In genomic region chr3:123339302-123339701, GRCh38 we compare ENCODE assay signal across 22 cellular contexts.
A peak's percentile ranks its signal among the peaks of the same experiment; 100 is the strongest.
DNase-seq lines count a peak whose midpoint lies in the region; ATAC-seq and TF ChIP-seq lines count a peak whose summit lies in the region.
"Had no signal": no experiment of that assay in that cellular context is flagged by ENCODE, and none has a peak within 500 bp of the region (broad histone marks: within the 10 kb centered on the region; RNA-seq: fewer than 3 reads in every experiment).

No MANE protein-coding gene starts in this region.

- TF ChIP-seq CTCF in endodermal cell (conservative IDR thresholded peaks at IDR 0.05), result no peak

- no peaks in the 10 kb centered on the region for H4K20me1 ChIP-seq in BLaER1
- H4K20me1 ChIP-seq in BLaER1 treated with 17β-estradiol and CSF1 and Interleukin-3, amounts not matched to agents 10 nM and 100 nM, result peaks cover 0 to 6% (median 0%) of the 10 kb centered on the region in 11 experiments; a peak in 3 of 22 replicates

- H3K9me3 Mint-ChIP-seq in endodermal cell, result no peaks in the 10 kb centered on the region
- H3K9me3 Mint-ChIP-seq: CD8-positive, alpha-beta memory T cell had no signal

- 89 to 100% methylated on average over 1 to 3 of the region's 3 CpGs for WGBS in endodermal cell (ENCODE audit: insufficient coverage in 1 of 2, insufficient read length in 1 of 2), 2 experiments

- H3K4me2 ChIP-seq in BLaER1, result peak overlapping the region; percentile 80
- H3K4me2 ChIP-seq in BLaER1 treated with 17β-estradiol and CSF1 and Interleukin-3, amounts not matched to agents 10 nM and 100 nM, result peak overlapping the region in 8 of 11 experiments; percentile 32 to 89 (median 74); a peak in 15 of 22 replicates

- no peaks in the 10 kb centered on the region for H3K27me3 Mint-ChIP-seq in endodermal cell (ENCODE audit: insufficient read depth)

- H3K4me1 ChIP-seq in BLaER1 (peaks cover 87% of the 10 kb centered on the region), endodermal cell (ENCODE audit: control insufficient read depth, insufficient read depth, low read length) (peaks cover 12% of the 10 kb centered on the region)
- peaks cover 12 to 70% (median 60%) of the 10 kb centered on the region in 10 experiments for H3K4me1 ChIP-seq in BLaER1 treated with 17β-estradiol and CSF1 and Interleukin-3, amounts not matched to agents 10 nM and 100 nM

- H3K27me3 ChIP-seq in BLaER1 (no peaks in the 10 kb centered on the region), endodermal cell (ENCODE audit: control insufficient read depth, insufficient read depth, low read length, poor library complexity, severe bottlenecking) (no peaks in the 10 kb centered on the region)
- no peaks in the 10 kb centered on the region for H3K27me3 ChIP-seq in BLaER1 treated with 17β-estradiol and CSF1 and Interleukin-3, amounts not matched to agents 10 nM and 100 nM

- H3K9ac ChIP-seq in BLaER1 (no peak overlapping the region), endodermal cell (ENCODE audit: extremely low read depth, low read length, poor library complexity, severe bottlenecking) (no peak overlapping the region)
- H3K9ac ChIP-seq in BLaER1 treated with 17β-estradiol and CSF1 and Interleukin-3, amounts not matched to agents 10 nM and 100 nM, result no peak overlapping the region

- H3K27ac ChIP-seq in BLaER1, result no peak overlapping the region
- H3K27ac ChIP-seq in BLaER1 treated with 17β-estradiol and CSF1 and Interleukin-3, amounts not matched to agents 10 nM and 100 nM, result no peak overlapping the region
- no peak overlapping the region for H3K27ac ChIP-seq in endodermal cell (ENCODE audit: low read depth, low read length)
- H3K27ac ChIP-seq: SK-N-MC had no signal

- DNase-seq in endodermal cell (peak; percentile 28), islet precursor cell (peak; percentile 44), mucosa of gallbladder (ENCODE audit: low spot score) (no peak), SHP77 (lab: John Stamatoyannopoulos, UW) (no peak)
- DNase-seq in activated T-cell treated with anti-CD3 and anti-CD28 coated beads, Interleukin-2, amount 50 U/mL, for 48 hours, result no peak
- DNase-seq: Calu3, DMS153, MM.1S, NCI-H1048, NCI-H1417 treated with DMSO at 0.1 percent for 48 hours, NCI-H187, NCI-H446 treated with DMSO at 0.1 percent for 48 hours, NCI-H526 treated with DMSO at 0.1 percent for 48 hours, OCI-M1, SHP77 treated with DMSO at 0.1 percent for 48 hours had no signal

- H3K9me3 ChIP-seq in BLaER1, result no peaks in the 10 kb centered on the region
- no peaks in the 10 kb centered on the region for H3K9me3 ChIP-seq in BLaER1 treated with 17β-estradiol and CSF1 and Interleukin-3, amounts not matched to agents 10 nM and 100 nM (replicated peaks in 1 of 11)
- no peaks in the 10 kb centered on the region for H3K9me3 ChIP-seq in endodermal cell (ENCODE audit: control insufficient read depth, low read length)

- no peak for ATAC-seq in GM21390 (IDR thresholded peaks at IDR 0.05; ENCODE audit: unreplicated experiment)
- ATAC-seq: HCT116, K562 had no signal

- no peak overlapping the region for H3K4me3 ChIP-seq in BLaER1
- H3K4me3 ChIP-seq in BLaER1 treated with 17β-estradiol and CSF1 and Interleukin-3, amounts not matched to agents 10 nM and 100 nM, result no peak overlapping the region
- H3K4me3 ChIP-seq in endodermal cell (ENCODE audit: low read length), result no peak overlapping the region
- H3K4me3 ChIP-seq: K562, SK-N-MC had no signal

- no peak overlapping the region for H3K4me3 Mint-ChIP-seq in endodermal cell
- H3K4me3 Mint-ChIP-seq: CD8-positive, alpha-beta memory T cell had no signal

- H3K27ac Mint-ChIP-seq in endodermal cell, result no peak overlapping the region
- H3K27ac Mint-ChIP-seq: CD8-positive, alpha-beta memory T cell had no signal

- H3K4me1 Mint-ChIP-seq in endodermal cell, result peaks cover 5% of the 10 kb centered on the region

- H3K36me3 Mint-ChIP-seq in endodermal cell (ENCODE audit: low read depth), result no peaks in the 10 kb centered on the region
- H3K36me3 Mint-ChIP-seq: CD8-positive, alpha-beta memory T cell had no signal

- H3K36me3 ChIP-seq in BLaER1 (no peaks in the 10 kb centered on the region), endodermal cell (ENCODE audit: control insufficient read depth, insufficient read depth, low read length) (no peaks in the 10 kb centered on the region)
- no peaks in the 10 kb centered on the region for H3K36me3 ChIP-seq in BLaER1 treated with 17β-estradiol and CSF1 and Interleukin-3, amounts not matched to agents 10 nM and 100 nM

Comparison
In these comparisons a context has a peak if more than half of its experiments do, and no peak if none do; other contexts are left out.
1. DNase-seq: peak in endodermal cell (single experiment) and islet precursor cell (single experiment); none in activated T-cell treated with anti-CD3 and anti-CD28 coated beads, Interleukin-2, amount 50 U/mL, for 48 hours (0 of 2), mucosa of gallbladder (single experiment) and SHP77 (0 of 2).